1 cellular context compared by ENCODE assay signal in the genomic region with DNA sequence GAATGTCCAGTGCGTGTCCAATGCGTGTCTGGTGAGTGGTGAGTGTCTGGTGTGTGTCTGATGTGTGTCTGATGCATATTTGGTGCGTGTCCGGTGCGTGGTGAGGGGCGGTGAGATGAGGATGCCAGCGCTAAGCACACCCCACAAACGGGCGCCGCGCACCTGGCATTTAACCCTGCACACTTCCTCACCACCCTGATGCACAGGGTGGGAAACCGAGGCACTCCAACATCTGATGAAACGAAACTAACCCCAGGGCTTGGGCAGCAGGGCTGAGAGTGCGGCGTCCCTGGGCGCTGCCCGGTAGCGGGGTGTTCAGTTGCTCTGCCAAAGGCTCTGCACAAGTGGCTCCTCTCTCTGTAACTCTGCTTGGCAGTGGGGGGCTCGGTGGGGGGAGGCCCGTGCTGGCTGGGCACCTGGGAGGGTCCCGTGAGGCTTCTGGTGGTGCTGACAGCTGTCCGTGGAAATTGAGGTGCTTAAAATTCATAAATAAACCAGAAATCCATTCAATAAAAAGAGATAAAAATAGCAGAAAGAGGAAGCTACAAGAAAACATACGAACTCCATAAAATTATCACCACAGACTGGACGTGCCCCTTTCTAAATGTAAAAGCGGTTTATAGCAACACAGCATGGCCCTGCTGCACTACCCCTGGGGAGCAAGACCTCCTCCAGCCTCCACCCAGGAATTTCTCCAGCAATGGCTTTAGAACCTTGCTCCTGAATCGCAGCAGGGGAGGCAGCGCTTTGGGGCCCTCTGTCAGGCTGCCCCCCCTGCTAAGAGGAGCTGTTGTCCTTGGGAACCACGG.
TF ChIP-seq lines count a peak whose summit lies in the region.

No MANE protein-coding gene starts in this region.

TF ChIP-seq in IMR-90, 13 proteins besides CTCF, POLR2A, EP300 and RAD21:
- TF ChIP-seq CEBPB (IDR thresholded peaks at IDR 0.05; ENCODE audit: low read depth, low read length) (no peak), USF2 (IDR thresholded peaks at IDR 0.05; ENCODE audit: low read depth, low read length) (no peak), FOS (IDR thresholded peaks at IDR 0.05; ENCODE audit: low read depth, low read length) (no peak), MAFK (IDR thresholded peaks at IDR 0.05; ENCODE audit: low read depth, low read length) (no peak), CHD1 (IDR thresholded peaks at IDR 0.05; ENCODE audit: low read depth, low read length) (no peak), RFX5 (IDR thresholded peaks at IDR 0.05; ENCODE audit: low read depth, low read length) (no peak), MXI1 (IDR thresholded peaks at IDR 0.05; ENCODE audit: borderline replicate concordance, low read depth, low read length) (no peak), MAZ (IDR thresholded peaks at IDR 0.05; ENCODE audit: borderline replicate concordance, low read depth, low read length) (no peak), BHLHE40 (IDR thresholded peaks at IDR 0.05; ENCODE audit: low read depth, low read length) (no peak), NFE2L2 (IDR thresholded peaks at IDR 0.05; ENCODE audit: low read depth, low read length) (no peak), RCOR1 (IDR thresholded peaks at IDR 0.05; ENCODE audit: insufficient replicate concordance, low read length) (no peak), ELK1 (IDR thresholded peaks at IDR 0.05; ENCODE audit: borderline replicate concordance, low read depth, low read length) (no peak), SMC3 (IDR thresholded peaks at IDR 0.05; ENCODE audit: low read depth, low read length) (no peak)
TF ChIP-seq in IMR-90: peak in this region for 0.
